In the genomic region with DNA sequence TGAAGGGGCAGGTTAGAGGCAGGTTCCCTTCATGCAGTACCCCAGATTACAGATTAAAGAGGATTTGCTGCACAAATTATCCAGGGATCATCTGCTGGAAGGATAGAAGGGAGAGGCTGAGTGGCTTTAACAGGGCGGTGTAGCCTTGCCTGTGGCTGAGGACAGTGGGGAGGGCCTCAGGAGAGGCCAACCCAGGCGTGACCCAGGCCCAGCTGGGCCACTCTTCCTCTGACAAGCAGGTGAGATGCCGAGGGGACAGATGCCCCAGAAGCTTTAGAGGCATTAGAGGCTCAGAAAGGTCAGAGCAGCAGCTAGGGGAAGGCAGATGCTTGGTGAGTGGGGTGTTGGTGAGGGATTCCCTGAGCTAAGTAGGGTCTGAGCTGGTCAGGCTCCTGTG, we compare ENCODE assay signal across 8 cellular contexts. TPM values are rescaled to one million over a fixed set of nuclear protein-coding genes. Genes with fewer than 3 reads are reported as not detected.
A peak's percentile ranks its signal among the peaks of the same experiment; 100 is the strongest.
DNase-seq lines count a peak whose midpoint lies in the region; ATAC-seq and TF ChIP-seq lines count a peak whose summit lies in the region.

No MANE protein-coding gene starts in this region.

- H3K9me2 ChIP-seq in GM23338 (ENCODE audit: insufficient read depth) = no peaks in the 10 kb centered on the region
- H3K9me2 ChIP-seq in SU-DHL-6 (replicated peaks; ENCODE audit: insufficient read depth, low read length) = no peaks in the 10 kb centered on the region

- H3K27ac Mint-ChIP-seq in GM23338 = peak overlapping the region; percentile 27; the same call in 1 of the 2 replicates

- H3K9me3 ChIP-seq in SU-DHL-6 (ENCODE audit: insufficient read depth, low read length) (no peaks in the 10 kb centered on the region), iPS DF 6.9 (ENCODE audit: control insufficient read depth, insufficient read depth, low read length) (no peaks in the 10 kb centered on the region)

- H3F3A ChIP-seq in GM23338 (replicated peaks; ENCODE audit: low read depth) (no peaks in the 10 kb centered on the region), SU-DHL-6 (ENCODE audit: insufficient read depth) (no peaks in the 10 kb centered on the region)

- H3K9me3 Mint-ChIP-seq in GM23338 = no peaks in the 10 kb centered on the region; the same call in 2 of the 3 replicates

- H3K4me3 Mint-ChIP-seq in GM23338 = peak overlapping the region; percentile 74

- no CpG with 5 or more reads among the region's 3 CpGs for WGBS in iPS DF 6.9 (ENCODE audit: insufficient coverage, insufficient read length)

- H3K36me3 ChIP-seq in GM23338 (ENCODE audit: insufficient read depth) (no peaks in the 10 kb centered on the region), SU-DHL-6 (ENCODE audit: low read length) (no peaks in the 10 kb centered on the region), iPS DF 6.9 (ENCODE audit: control insufficient read depth, insufficient read depth, low read length) (no peaks in the 10 kb centered on the region)

- no peaks in the 10 kb centered on the region for H4K20me1 ChIP-seq in GM23338 (replicated peaks; ENCODE audit: insufficient read depth)
- no peaks in the 10 kb centered on the region for H4K20me1 ChIP-seq in SU-DHL-6 (ENCODE audit: low read depth, low read length)

- H3K36me3 Mint-ChIP-seq in GM23338 (ENCODE audit: low read depth) = no peaks in the 10 kb centered on the region; the same call in 2 of the 3 replicates

- TF ChIP-seq CTCF in GM23338 (conservative IDR thresholded peaks at IDR 0.05; ENCODE audit: low read depth in 2 of 2) = no peak
- no peak for TF ChIP-seq CTCF in SU-DHL-6 (IDR thresholded peaks at IDR 0.05; ENCODE audit: insufficient read depth, low read length, poor library complexity, severe bottlenecking)

- H3K4me1 ChIP-seq in GM23338 (ENCODE audit: insufficient read depth) (peaks cover 12% of the 10 kb centered on the region), iPS DF 6.9 (ENCODE audit: control insufficient read depth, insufficient read depth, low read length) (0 out of 2 replicates have a peak, but pooled peaks cover 5% of the 10 kb centered on the region)

- H2AFZ ChIP-seq in GM23338 (peak overlapping the region; percentile 96), SU-DHL-6 (ENCODE audit: low read depth, low read length, severe bottlenecking) (no peak overlapping the region)

- H3K4me3 ChIP-seq in GM23338 = peak overlapping the region; percentile 94
- H3K4me3 ChIP-seq in SU-DHL-6 (ENCODE audit: insufficient read depth, low read length, poor library complexity, severe bottlenecking) = no peak overlapping the region
- peak overlapping the region; percentile 69; the same call in 1 of the 2 replicates for H3K4me3 ChIP-seq in iPS DF 6.9 (ENCODE audit: low read length)
- peak overlapping the region; percentile 48 for H3K4me3 ChIP-seq in skeletal muscle cell (ENCODE audit: low read depth, low read length)

- no peaks in the 10 kb centered on the region for H3K79me2 ChIP-seq in GM23338 (replicated peaks; ENCODE audit: insufficient read depth)
- H3K79me2 ChIP-seq in SU-DHL-6 (ENCODE audit: insufficient read depth, low read length) = no peaks in the 10 kb centered on the region

- DNase-seq in GM23338 (ENCODE audit: low spot score) (no peak), iPS DF 6.9 (ENCODE audit: low read depth, low spot score) (no peak), skeletal muscle cell (ENCODE audit: low read depth) (no peak), glomerular visceral epithelial cell (ENCODE audit: extremely low spot score) (no peak), DMS79 treated with DMSO at 0.1 percent for 48 hours (lab: John Stamatoyannopoulos, UW) (no peak), mucosa of gallbladder (ENCODE audit: low spot score) (no peak), KG1 (lab: John Stamatoyannopoulos, UW) (no peak)

- H3K4me1 Mint-ChIP-seq in GM23338 = peaks cover 46% of the 10 kb centered on the region

- H3K27me3 ChIP-seq in GM23338 (ENCODE audit: insufficient read depth) = 0 out of 2 replicates have a peak, but pooled peaks cover 9% of the 10 kb centered on the region
- no peaks in the 10 kb centered on the region for H3K27me3 ChIP-seq in SU-DHL-6 (ENCODE audit: low read length)
- H3K27me3 ChIP-seq in iPS DF 6.9 (ENCODE audit: control insufficient read depth, insufficient read depth, low read length) = no peaks in the 10 kb centered on the region

- H3K9ac ChIP-seq in SU-DHL-6 (ENCODE audit: low read length) = 0 out of 2 replicates have a peak overlapping the region, but pooled peaks have one; percentile 4

- ATAC-seq in GM23338 = no peak; the same call in 1 of the 3 replicates

- H3K4me2 ChIP-seq in GM23338 (peak overlapping the region; percentile 90), SU-DHL-6 (ENCODE audit: low read depth, low read length, poor library complexity, severe bottlenecking) (peak overlapping the region; percentile 39)

- peaks cover 21% of the 10 kb centered on the region for H3K27me3 Mint-ChIP-seq in GM23338 (ENCODE audit: insufficient read depth, low read depth, poor library complexity)

- H3K27ac ChIP-seq in GM23338 (ENCODE audit: low read depth) (no peak overlapping the region), SU-DHL-6 (ENCODE audit: low read depth, low read length) (no peak overlapping the region), iPS DF 6.9 (ENCODE audit: low read length) (no peak overlapping the region)

TF ChIP-seq in GM23338, 12 proteins besides CTCF, POLR2A, EP300 and RAD21 (continues in another document):
- TF ChIP-seq ZNF331 (CRISPR knock-in tag; IDR thresholded peaks at IDR 0.05; ENCODE audit: low read depth) = no peak
- no peak for TF ChIP-seq STAT1 (IDR thresholded peaks at IDR 0.05; ENCODE audit: unreplicated experiment)
- no peak for TF ChIP-seq JUNB (IDR thresholded peaks at IDR 0.05; ENCODE audit: unreplicated experiment)
- TF ChIP-seq CREB1 (CRISPR knock-in tag; IDR thresholded peaks at IDR 0.05; ENCODE audit: low read depth) = no peak
- TF ChIP-seq EZH2phosphoT487 (IDR thresholded peaks at IDR 0.05; ENCODE audit: unreplicated experiment) = no peak
- no peak for TF ChIP-seq NANOG (IDR thresholded peaks at IDR 0.05; ENCODE audit: borderline replicate concordance)
- no peak for TF ChIP-seq POLR2AphosphoS5 (IDR thresholded peaks at IDR 0.05; ENCODE audit: low read depth)
- TF ChIP-seq EZH2 (IDR thresholded peaks at IDR 0.05; ENCODE audit: low read depth, unreplicated experiment) = no peak
- TF ChIP-seq, protein P1, sequence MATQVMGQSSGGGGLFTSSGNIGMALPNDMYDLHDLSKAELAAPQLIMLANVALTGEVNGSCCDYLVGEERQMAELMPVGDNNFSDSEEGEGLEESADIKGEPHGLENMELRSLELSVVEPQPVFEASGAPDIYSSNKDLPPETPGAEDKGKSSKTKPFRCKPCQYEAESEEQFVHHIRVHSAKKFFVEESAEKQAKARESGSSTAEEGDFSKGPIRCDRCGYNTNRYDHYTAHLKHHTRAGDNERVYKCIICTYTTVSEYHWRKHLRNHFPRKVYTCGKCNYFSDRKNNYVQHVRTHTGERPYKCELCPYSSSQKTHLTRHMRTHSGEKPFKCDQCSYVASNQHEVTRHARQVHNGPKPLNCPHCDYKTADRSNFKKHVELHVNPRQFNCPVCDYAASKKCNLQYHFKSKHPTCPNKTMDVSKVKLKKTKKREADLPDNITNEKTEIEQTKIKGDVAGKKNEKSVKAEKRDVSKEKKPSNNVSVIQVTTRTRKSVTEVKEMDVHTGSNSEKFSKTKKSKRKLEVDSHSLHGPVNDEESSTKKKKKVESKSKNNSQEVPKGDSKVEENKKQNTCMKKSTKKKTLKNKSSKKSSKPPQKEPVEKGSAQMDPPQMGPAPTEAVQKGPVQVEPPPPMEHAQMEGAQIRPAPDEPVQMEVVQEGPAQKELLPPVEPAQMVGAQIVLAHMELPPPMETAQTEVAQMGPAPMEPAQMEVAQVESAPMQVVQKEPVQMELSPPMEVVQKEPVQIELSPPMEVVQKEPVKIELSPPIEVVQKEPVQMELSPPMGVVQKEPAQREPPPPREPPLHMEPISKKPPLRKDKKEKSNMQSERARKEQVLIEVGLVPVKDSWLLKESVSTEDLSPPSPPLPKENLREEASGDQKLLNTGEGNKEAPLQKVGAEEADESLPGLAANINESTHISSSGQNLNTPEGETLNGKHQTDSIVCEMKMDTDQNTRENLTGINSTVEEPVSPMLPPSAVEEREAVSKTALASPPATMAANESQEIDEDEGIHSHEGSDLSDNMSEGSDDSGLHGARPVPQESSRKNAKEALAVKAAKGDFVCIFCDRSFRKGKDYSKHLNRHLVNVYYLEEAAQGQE (IDR thresholded peaks at IDR 0.05; ENCODE audit: unreplicated experiment) = no peak
- no peak for TF ChIP-seq ZNF114 (CRISPR knock-in tag; IDR thresholded peaks at IDR 0.05)

RNA-seq across cellular contexts. Expression of a gene that starts 18.1 kb away (rescaled TPM):
- 40.2 and 42.2 TPM in 2 replicates for total RNA-seq in GM23338 (2014; rRNA removed; shearing (Covaris generic))
- 8.8 and 11.1 TPM in 2 replicates for polyA plus RNA-seq in GM23338 (2016; fragmentation: Nextera tagmentation; extraction: Ambion mirVana)
- total RNA-seq in mucosa of gallbladder = 44.7 TPM

RNA-seq across cellular contexts. Expression of a gene that starts 44.3 kb away (rescaled TPM):
- total RNA-seq in GM23338 (2014; rRNA removed; shearing (Covaris generic)) = 0.23 and 0.24 TPM in 2 replicates
- not detected in 2 replicates for polyA plus RNA-seq in GM23338 (2016; fragmentation: Nextera tagmentation; extraction: Ambion mirVana)
- total RNA-seq in mucosa of gallbladder = 0.09 TPM
